ENCODE assay signal across 5 cellular contexts in genomic region chr1:45106864-45107263, GRCh38.
DNase-seq lines count a peak whose midpoint lies in the region; ATAC-seq, FAIRE-seq and TF ChIP-seq lines count a peak whose summit lies in the region.
"Not testable (repeated sequence)": the region's sequence is repeated elsewhere in the genome, so short reads cannot be mapped to it uniquely, and the experiment has no call there.

No MANE protein-coding gene starts in this region.

- WGBS in endodermal cell (ENCODE audit: insufficient coverage in 1 of 2, insufficient read length in 1 of 2), 2 experiments: 96% methylated on average over 4 of the region's 6 CpGs; no CpG with 5 or more reads in 1 of the 2 experiments
- 18% methylated on average over 6 of the region's 6 CpGs for WGBS in HepG2 (ENCODE audit: low lambda C conversion rate)

- FAIRE-seq in RCC 7860 (lab: Jason Lieb, UNC); HepG2 (lab: Jason Lieb, UNC): not testable (repeated sequence)

- H3K9me3 Mint-ChIP-seq in endodermal cell (peaks cover 75% of the 10 kb centered on the region), glutamatergic neuron (ENCODE audit: unreplicated experiment) (peaks cover 13% of the 10 kb centered on the region)

- H3K27me3 Mint-ChIP-seq in endodermal cell (ENCODE audit: insufficient read depth); glutamatergic neuron (ENCODE audit: unreplicated experiment): not testable (repeated sequence)

- not testable (repeated sequence) for H3K4me1 ChIP-seq in endodermal cell (ENCODE audit: control insufficient read depth, insufficient read depth, low read length)
- peaks cover 76% of the 10 kb centered on the region for H3K4me1 ChIP-seq in HepG2 (ENCODE audit: insufficient read depth, low read length)

- not testable (repeated sequence) for H3K4me1 Mint-ChIP-seq in endodermal cell; glutamatergic neuron (ENCODE audit: low read depth, unreplicated experiment)

- H3K27ac ChIP-seq in endodermal cell (ENCODE audit: low read depth, low read length): not testable (repeated sequence)
- H3K27ac ChIP-seq in HepG2 (ENCODE audit: extremely low read length, insufficient read depth, low read length): peak overlapping the region; percentile 40

- H3K27ac Mint-ChIP-seq in endodermal cell: not testable (repeated sequence)
- peak overlapping the region; percentile 38 for H3K27ac Mint-ChIP-seq in glutamatergic neuron (ENCODE audit: unreplicated experiment)

- POLR2A ChIA-PET in HepG2 (lab: Yijun Ruan, JAX): not testable (repeated sequence)

- intact Hi-C loops in HepG2 (cut with micrococcal nuclease; ENCODE audit: unreplicated experiment): not testable (repeated sequence)

- H3K79me2 ChIP-seq in HepG2 (ENCODE audit: insufficient read depth, low read length): not testable (repeated sequence)

- TF ChIP-seq RAD21 in HepG2 (CRISPR knock-in tag; IDR thresholded peaks at IDR 0.05): not testable (repeated sequence)

- H3K4me2 ChIP-seq in HepG2 (ENCODE audit: low read depth, low read length): not testable (repeated sequence)

- not testable (repeated sequence) for H4K20me1 ChIP-seq in HepG2 (ENCODE audit: insufficient read depth, low read length)

- TF ChIP-seq EP300 in HepG2 (IDR thresholded peaks at IDR 0.05; ENCODE audit: low read depth in 2 of 2, low read length in 2 of 2): peak in 1 of 2 experiments; percentile 57; a peak in 2 of 4 replicates
- not testable (repeated sequence) for TF ChIP-seq EP300 in HepG2 (CRISPR knock-in tag; IDR thresholded peaks at IDR 0.05; ENCODE audit: borderline replicate concordance)

- not testable (repeated sequence) for BruUV-seq in HepG2 (replicated peaks; lab: Mats Ljungman, UMichigan)

- in situ Hi-C loops in HepG2 (cut with HindIII; ENCODE audit: extremely low pct_ligation_motif_present, low pct_unique_long_range_greater_than_20kb): not testable (repeated sequence)

- TF ChIP-seq CTCF in endodermal cell (conservative IDR thresholded peaks at IDR 0.05); glutamatergic neuron (IDR thresholded peaks at IDR 0.05; ENCODE audit: partially characterized antibody, unreplicated experiment); HepG2 (CRISPR knock-in tag; IDR thresholded peaks at IDR 0.05): not testable (repeated sequence)

- H2AFZ ChIP-seq in HepG2 (ENCODE audit: low read length): not testable (repeated sequence)

- not testable (repeated sequence) for H3K27me3 ChIP-seq in endodermal cell (ENCODE audit: control insufficient read depth, insufficient read depth, low read length, poor library complexity, severe bottlenecking); HepG2 (ENCODE audit: control insufficient read depth in 1 of 2, insufficient read depth in 2 of 2, low read length in 2 of 2)

- CTCF ChIA-PET in HepG2 (lab: Yijun Ruan, JAX; ENCODE audit: low intra/inter-chr PET ratio, low total read pairs): not testable (repeated sequence)

- H3K4me3 Mint-ChIP-seq in endodermal cell; glutamatergic neuron (ENCODE audit: unreplicated experiment): not testable (repeated sequence)

- H3K36me3 Mint-ChIP-seq in endodermal cell (ENCODE audit: low read depth): peaks cover 54% of the 10 kb centered on the region
- not testable (repeated sequence) for H3K36me3 Mint-ChIP-seq in glutamatergic neuron (ENCODE audit: unreplicated experiment)

- peak; percentile 35; the same call in 2 of the 3 replicates for ATAC-seq in HepG2

- DNase-seq in HT-29 (ENCODE audit: low spot score) (peak; percentile 12), RCC 7860 (ENCODE audit: low spot score) (peak; percentile 1), HepG2 (ENCODE audit: low spot score) (peak; percentile 67)
- not testable (repeated sequence) for DNase-seq in endodermal cell, glutamatergic neuron

- peaks cover 83% of the 10 kb centered on the region for H3K9me3 ChIP-seq in endodermal cell (ENCODE audit: control insufficient read depth, low read length)
- H3K9me3 ChIP-seq in HepG2 (ENCODE audit: low read length): not testable (repeated sequence)

- TF ChIP-seq POLR2A in HepG2 (IDR thresholded peaks at IDR 0.05; ENCODE audit: insufficient read depth in 1 of 2, low read depth in 2 of 2, low read length in 2 of 2): not testable (repeated sequence)

- peak overlapping the region; percentile 71 for H3K4me3 ChIP-seq in endodermal cell (ENCODE audit: low read length)
- H3K4me3 ChIP-seq in HepG2 (replicated peaks in 1 of 3; ENCODE audit: insufficient read depth in 1 of 3, low read depth in 2 of 3, low read length in 3 of 3): not testable (repeated sequence)

- peaks cover 45% of the 10 kb centered on the region for H3K36me3 ChIP-seq in endodermal cell (ENCODE audit: control insufficient read depth, insufficient read depth, low read length)
- not testable (repeated sequence) for H3K36me3 ChIP-seq in HepG2 (replicated peaks in 1 of 2; ENCODE audit: control insufficient read depth in 1 of 2, insufficient read depth in 2 of 2, low read length in 2 of 2)

- not testable (repeated sequence) for H3K9ac ChIP-seq in endodermal cell (ENCODE audit: extremely low read depth, low read length, poor library complexity, severe bottlenecking); HepG2 (ENCODE audit: insufficient read depth, low read depth, low read length)

TF ChIP-seq in HepG2, 621 proteins besides CTCF, POLR2A, EP300 and RAD21 (continues in another document):
- TF ChIP-seq IKZF5 (CRISPR knock-in tag; IDR thresholded peaks at IDR 0.05) (0 out of 2 replicates have a peak, but pooled peaks have one; percentile 30), ZNF362 (CRISPR knock-in tag; IDR thresholded peaks at IDR 0.05; ENCODE audit: borderline replicate concordance) (peak; percentile 66; the same call in 1 of the 2 replicates), IRF2 (CRISPR knock-in tag; IDR thresholded peaks at IDR 0.05) (0 out of 2 replicates have a peak, but pooled peaks have one; percentile 14), ZNF414 (CRISPR knock-in tag; IDR thresholded peaks at IDR 0.05) (0 out of 2 replicates have a peak, but pooled peaks have one; percentile 35), MEF2D (CRISPR knock-in tag; IDR thresholded peaks at IDR 0.05) (0 out of 2 replicates have a peak, but pooled peaks have one; percentile 23), GATAD2A (CRISPR knock-in tag; IDR thresholded peaks at IDR 0.05) (peak; percentile 86), SALL1 (CRISPR knock-in tag; IDR thresholded peaks at IDR 0.05) (peak; percentile 58; the same call in 1 of the 2 replicates), CREM (IDR thresholded peaks at IDR 0.05) (peak; percentile 63; the same call in 1 of the 2 replicates), PPARG (CRISPR knock-in tag; conservative IDR thresholded peaks at IDR 0.05) (peak; percentile 80), PHF21A (CRISPR knock-in tag; IDR thresholded peaks at IDR 0.05) (peak; percentile 65; the same call in 1 of the 2 replicates), POGZ (CRISPR knock-in tag; IDR thresholded peaks at IDR 0.05) (peak; percentile 91), ZNF281 (CRISPR knock-in tag; IDR thresholded peaks at IDR 0.05; ENCODE audit: borderline replicate concordance) (peak; percentile 80; the same call in 1 of the 2 replicates)
- not testable (repeated sequence) for TF ChIP-seq CREM (CRISPR knock-in tag; IDR thresholded peaks at IDR 0.05)
